Comparison of ENCODE assay signal across 20 cellular contexts in genomic region chr1:189149547-189150375, GRCh38.
DNase-seq lines count a peak whose midpoint lies in the region; ATAC-seq and TF ChIP-seq lines count a peak whose summit lies in the region.
"Had no signal": no experiment of that assay in that cellular context is flagged by ENCODE, and none has a peak within 500 bp of the region (broad histone marks: within the 10 kb centered on the region; RNA-seq: fewer than 3 reads in every experiment).

No MANE protein-coding gene starts in this region.

- H3K4me1 ChIP-seq in endodermal cell (ENCODE audit: control insufficient read depth, insufficient read depth, low read length), result no peaks in the 10 kb centered on the region
- H3K4me1 ChIP-seq: adrenal gland had no signal

- H3K27ac ChIP-seq in endodermal cell (ENCODE audit: low read depth, low read length), result no peak overlapping the region
- H3K27ac ChIP-seq: adrenal gland, coronary artery, HL-60 had no signal

- H3K27ac Mint-ChIP-seq in endodermal cell, result no peak overlapping the region
- H3K27ac Mint-ChIP-seq in mesothelial cell of epicardium, result no peak overlapping the region
- H3K27ac Mint-ChIP-seq in effector memory CD8-positive, alpha-beta T cell, result no peak overlapping the region
- H3K27ac Mint-ChIP-seq: activated T-cell treated with anti-CD3 and anti-CD28 coated beads, Interleukin-2, amount 50 U/mL, for 72 hours; immature natural killer cell had no signal

- no peak overlapping the region for H3K9ac ChIP-seq in endodermal cell (ENCODE audit: extremely low read depth, low read length, poor library complexity, severe bottlenecking)

- WGBS in endodermal cell (ENCODE audit: insufficient coverage in 1 of 2, insufficient read length in 1 of 2), 2 experiments, result 90 to 92% methylated on average over 11 to 21 of the region's 21 CpGs

- H3K27me3 Mint-ChIP-seq in endodermal cell (ENCODE audit: insufficient read depth) (no peaks in the 10 kb centered on the region), mesothelial cell of epicardium (ENCODE audit: low read depth) (no peaks in the 10 kb centered on the region)
- no peaks in the 10 kb centered on the region for H3K27me3 Mint-ChIP-seq in effector memory CD8-positive, alpha-beta T cell

- H3K9me3 ChIP-seq in endodermal cell (ENCODE audit: control insufficient read depth, low read length), result no peaks in the 10 kb centered on the region
- H3K9me3 ChIP-seq: adrenal gland had no signal

- no peaks in the 10 kb centered on the region for H3K9me3 Mint-ChIP-seq in endodermal cell
- H3K9me3 Mint-ChIP-seq in mesothelial cell of epicardium, result no peaks in the 10 kb centered on the region
- H3K9me3 Mint-ChIP-seq in effector memory CD8-positive, alpha-beta T cell, result peaks cover 2 to 8% of the 10 kb centered on the region in 2 donors

- no peaks in the 10 kb centered on the region for H3K27me3 ChIP-seq in endodermal cell (ENCODE audit: control insufficient read depth, insufficient read depth, low read length, poor library complexity, severe bottlenecking)
- H3K27me3 ChIP-seq: adrenal gland had no signal

- peak overlapping the region; percentile 45 for H3K4me3 Mint-ChIP-seq in endodermal cell
- peak overlapping the region; percentile 50 for H3K4me3 Mint-ChIP-seq in mesothelial cell of epicardium
- H3K4me3 Mint-ChIP-seq in effector memory CD8-positive, alpha-beta T cell, result no peak overlapping the region
- H3K4me3 Mint-ChIP-seq: activated T-cell treated with anti-CD3 and anti-CD28 coated beads, Interleukin-2, amount 50 U/mL, for 72 hours; immature natural killer cell had no signal

- no peak overlapping the region for H3K4me3 ChIP-seq in endodermal cell (ENCODE audit: low read length)
- H3K4me3 ChIP-seq: adrenal gland, coronary artery had no signal

- H3K36me3 Mint-ChIP-seq in endodermal cell (ENCODE audit: low read depth), result no peaks in the 10 kb centered on the region
- no peaks in the 10 kb centered on the region for H3K36me3 Mint-ChIP-seq in mesothelial cell of epicardium
- no peaks in the 10 kb centered on the region for H3K36me3 Mint-ChIP-seq in effector memory CD8-positive, alpha-beta T cell (ENCODE audit: insufficient read depth)
- H3K36me3 Mint-ChIP-seq: immature natural killer cell had no signal

- H3K4me1 Mint-ChIP-seq in endodermal cell (no peaks in the 10 kb centered on the region), mesothelial cell of epicardium (no peaks in the 10 kb centered on the region)
- H3K4me1 Mint-ChIP-seq in effector memory CD8-positive, alpha-beta T cell (ENCODE audit: low read depth in 2 of 2), result no peaks in the 10 kb centered on the region
- H3K4me1 Mint-ChIP-seq: immature natural killer cell had no signal

- ATAC-seq in effector memory CD8-positive, alpha-beta T cell (replicated peaks), result no peak
- no peak for ATAC-seq in HG03342 (IDR thresholded peaks at IDR 0.05; ENCODE audit: unreplicated experiment)
- ATAC-seq: activated T-cell treated with anti-CD3 and anti-CD28 coated beads, Interleukin-2, amount 50 U/mL, for 72 hours; Panc1 had no signal

- peak; percentile 78 for TF ChIP-seq CTCF in endodermal cell (conservative IDR thresholded peaks at IDR 0.05)
- no peak for TF ChIP-seq CTCF in mesothelial cell of epicardium (IDR thresholded peaks at IDR 0.05; ENCODE audit: unreplicated experiment)

- DNase-seq in DMS114 treated with DMSO at 0.1 percent for 48 hours (lab: John Stamatoyannopoulos, UW; ENCODE audit: unreplicated experiment) (peak; percentile 25), NCI-H2029 treated with DMSO at 0.1 percent for 48 hours (lab: John Stamatoyannopoulos, UW) (peak; percentile 83), endodermal cell (peak; percentile 80), mesothelial cell of epicardium (ENCODE audit: low spot score in 2 of 2, unreplicated experiment in 2 of 2) (no peak), medulla oblongata (ENCODE audit: extremely low spot score) (no peak)
- no peak for DNase-seq in activated CD8-positive, alpha-beta memory T cell treated with anti-CD3 and anti-CD28 coated beads, Interleukin-2, amount 50 U/mL, for 4 hours
- no peak for DNase-seq in effector memory CD8-positive, alpha-beta T cell
- DNase-seq: activated CD4-positive, alpha-beta T cell treated with anti-CD3 and anti-CD28 coated beads for 4 hours; activated T-cell treated with anti-CD3 and anti-CD28 coated beads, Interleukin-2, amount 50 U/mL, for 72 hours; adrenal gland; EL; immature natural killer cell; NCI-H2171; retina; stimulated activated CD4-positive, alpha-beta T cell treated with anti-CD3 and anti-CD28 coated beads, Interleukin-4, amount 100 ng/mL, for 1 hour; T-helper 1 cell had no signal

- H3K36me3 ChIP-seq in endodermal cell (ENCODE audit: control insufficient read depth, insufficient read depth, low read length), result no peaks in the 10 kb centered on the region
- H3K36me3 ChIP-seq: adrenal gland had no signal

Comparison
In these comparisons a context has a peak if more than half of its experiments do, and no peak if none do; other contexts are left out.
1. DNase-seq: peak in DMS114 treated with DMSO at 0.1 percent for 48 hours (single experiment), NCI-H2029 treated with DMSO at 0.1 percent for 48 hours (single experiment) and endodermal cell (single experiment); none in mesothelial cell of epicardium (0 of 2), activated CD8-positive, alpha-beta memory T cell treated with anti-CD3 and anti-CD28 coated beads, Interleukin-2, amount 50 U/mL, for 4 hours (single experiment), effector memory CD8-positive, alpha-beta T cell (0 of 3) and medulla oblongata (single experiment).
2. H3K4me3 Mint-ChIP-seq: peak in endodermal cell (single experiment) and mesothelial cell of epicardium (single experiment); none in effector memory CD8-positive, alpha-beta T cell (0 of 2).